In the genomic region with DNA sequence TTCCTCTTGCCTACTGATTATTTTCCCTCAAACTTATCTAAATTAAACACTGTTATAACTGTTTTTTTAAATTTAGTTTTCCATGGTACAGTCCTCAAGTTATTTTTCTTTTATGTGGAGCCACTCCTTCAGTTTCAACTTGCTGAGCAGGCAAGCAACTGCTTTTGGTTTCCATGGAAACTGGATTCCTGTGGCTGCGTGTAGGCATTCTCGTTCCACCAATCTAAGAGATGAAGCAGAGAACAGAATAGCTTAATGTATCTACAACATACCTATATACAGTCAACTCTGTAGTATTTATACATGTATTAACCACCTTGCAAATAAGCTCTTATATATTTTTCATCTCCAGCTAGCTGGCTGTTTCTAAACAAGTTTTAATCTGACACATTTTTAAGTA, we compare ENCODE assay signal across 9 cellular contexts. TPM values are rescaled to one million over a fixed set of nuclear protein-coding genes. Genes with fewer than 3 reads are reported as not detected.
DNase-seq lines count a peak whose midpoint lies in the region; ATAC-seq and TF ChIP-seq lines count a peak whose summit lies in the region.
"Had no signal": no experiment of that assay in that cellular context is flagged by ENCODE, and none has a peak within 500 bp of the region (broad histone marks: within the 10 kb centered on the region; RNA-seq: fewer than 3 reads in every experiment).

No MANE protein-coding gene starts in this region.

- TF ChIP-seq CTCF in SK-N-SH (IDR thresholded peaks at IDR 0.05), result no peak
- no peak for TF ChIP-seq CTCF in foreskin fibroblast (IDR thresholded peaks at IDR 0.05; ENCODE audit: low read depth, low read length)

- H3K4me1 Mint-ChIP-seq in activated CD4-positive, alpha-beta T cell treated with anti-CD3 and anti-CD28 coated beads for 36 hours, result peaks cover 18% of the 10 kb centered on the region

- no peak overlapping the region for H2AFZ ChIP-seq in SK-N-SH (ENCODE audit: low read depth)

- peak overlapping the region; percentile 66 for H3K27ac Mint-ChIP-seq in activated CD4-positive, alpha-beta T cell treated with anti-CD3 and anti-CD28 coated beads for 36 hours

- H3F3A ChIP-seq in SK-N-SH (replicated peaks; ENCODE audit: insufficient read depth), result peaks cover 47% of the 10 kb centered on the region

- no peaks in the 10 kb centered on the region for H4K20me1 ChIP-seq in SK-N-SH (ENCODE audit: insufficient read depth)

- POLR2A ChIA-PET in activated CD4-positive, alpha-beta T cell treated with anti-CD3 and anti-CD28 coated beads for 36 hours (lab: Charles Lee), result no interaction called here
- POLR2A ChIA-PET in SK-N-SH (lab: Yijun Ruan, JAX), result no interaction called here

- no peaks in the 10 kb centered on the region for H3K9me3 ChIP-seq in SK-N-SH

- H3K9me2 ChIP-seq in SK-N-SH, result no peaks in the 10 kb centered on the region

- H3K36me3 Mint-ChIP-seq in activated CD4-positive, alpha-beta T cell treated with anti-CD3 and anti-CD28 coated beads for 36 hours (ENCODE audit: low read depth), result peaks cover 21% of the 10 kb centered on the region

- peak overlapping the region; percentile 63 for H3K9ac ChIP-seq in SK-N-SH

- no peak overlapping the region for H3K4me3 Mint-ChIP-seq in activated CD4-positive, alpha-beta T cell treated with anti-CD3 and anti-CD28 coated beads for 36 hours

- peak; percentile 26 for DNase-seq in activated CD4-positive, alpha-beta T cell treated with anti-CD3 and anti-CD28 coated beads for 36 hours
- DNase-seq in activated CD4-positive, alpha-beta T cell treated with anti-CD3 and anti-CD28 coated beads for 1 hour, result no peak
- no peak for DNase-seq in SK-N-SH
- peak; percentile 80 to 91 for DNase-seq in foreskin fibroblast
- peak; percentile 54 for DNase-seq in superior temporal gyrus (ENCODE audit: extremely low spot score)
- DNase-seq in NCI-H82 (lab: John Stamatoyannopoulos, UW), result no peak
- DNase-seq: DND-41 had no signal

- H3K4me1 ChIP-seq in SK-N-SH (ENCODE audit: control insufficient read depth in 1 of 2, insufficient read depth in 2 of 2, low read depth in 1 of 2, low read length in 1 of 2), result peaks cover 0 to 33% of the 10 kb centered on the region in 2 experiments; a peak in 3 of 4 replicates

- H3K27ac ChIP-seq in SK-N-SH (ENCODE audit: low read depth in 2 of 2, low read length in 1 of 2), result peak overlapping the region; percentile 67 to 93; a peak in 3 of 4 replicates

- H3K79me2 ChIP-seq in SK-N-SH (ENCODE audit: insufficient read depth), result peaks cover 38% of the 10 kb centered on the region

- H3K4me2 ChIP-seq in SK-N-SH, result peak overlapping the region; percentile 40; the same call in 1 of the 2 replicates

- H3K9me3 Mint-ChIP-seq in activated CD4-positive, alpha-beta T cell treated with anti-CD3 and anti-CD28 coated beads for 36 hours (ENCODE audit: low read depth), result no peaks in the 10 kb centered on the region

- intact Hi-C loops in activated CD4-positive, alpha-beta T cell treated with anti-CD3 and anti-CD28 coated beads for 36 hours (cut with DNase I, micrococcal nuclease), result no loop called here

- H3K36me3 ChIP-seq in SK-N-SH (replicated peaks in 1 of 2; ENCODE audit: control insufficient read depth in 1 of 2, insufficient read depth in 2 of 2, low read length in 1 of 2), result peaks cover 0 to 11% of the 10 kb centered on the region in 2 experiments

- no peak for TF ChIP-seq EP300 in SK-N-SH (IDR thresholded peaks at IDR 0.05; ENCODE audit: borderline replicate concordance in 1 of 2, low read depth in 1 of 2, low read length in 1 of 2)

- no peaks in the 10 kb centered on the region for H3K27me3 Mint-ChIP-seq in activated CD4-positive, alpha-beta T cell treated with anti-CD3 and anti-CD28 coated beads for 36 hours

- H3K4me3 ChIP-seq in SK-N-SH (ENCODE audit: low read depth in 2 of 2, low read length in 1 of 2), result no peak overlapping the region
- peak overlapping the region in 1 of 2 donors; percentile 9 for H3K4me3 ChIP-seq in foreskin fibroblast (ENCODE audit: low read depth in 1 of 2, low read length in 2 of 2)

- TF ChIP-seq RAD21 in SK-N-SH (IDR thresholded peaks at IDR 0.05; ENCODE audit: low read length), result no peak

- CTCF ChIA-PET in activated CD4-positive, alpha-beta T cell treated with anti-CD3 and anti-CD28 coated beads for 36 hours (lab: Charles Lee), result interaction anchor here (0.8 kb wide), 1 partner anchor 24 kb away, joined by 3 read pairs; no protein-coding TSS in a partner anchor
- CTCF ChIA-PET in SK-N-SH (lab: Yijun Ruan, JAX), result interaction anchor here (1.2 kb wide), 1 partner anchor 9 kb away, joined by 3 read pairs; no protein-coding TSS in a partner anchor

- peak; percentile 49 for ATAC-seq in activated CD4-positive, alpha-beta T cell treated with anti-CD3 and anti-CD28 coated beads for 36 hours
- no peak for ATAC-seq in HG02610 (IDR thresholded peaks at IDR 0.05; ENCODE audit: unreplicated experiment)
- ATAC-seq in GM18502 (IDR thresholded peaks at IDR 0.05; ENCODE audit: poor library complexity, unreplicated experiment), result no peak

- no peaks in the 10 kb centered on the region for H3K27me3 ChIP-seq in SK-N-SH (ENCODE audit: insufficient read depth)

- WGBS in SK-N-SH (ENCODE audit: low lambda C conversion rate), result 10% methylated on average over 2 of the region's 2 CpGs

TF ChIP-seq in SK-N-SH, 30 proteins besides CTCF, POLR2A, EP300 and RAD21:
- 0 out of 2 replicates have a peak, but pooled peaks have one; percentile 7 for TF ChIP-seq TCF12 (IDR thresholded peaks at IDR 0.05)
- 0 out of 2 replicates have a peak, but pooled peaks have one; percentile 3 for TF ChIP-seq JUND (IDR thresholded peaks at IDR 0.05)
- no peak for TF ChIP-seq GATA2 (CRISPR knock-in tag; IDR thresholded peaks at IDR 0.05)

RNA-seq across cellular contexts. Expression of gene ANXA2, which starts 25.8 kb away (rescaled TPM):
- 10 to 100 TPM; 65.9 to 80.2 TPM for total RNA-seq in activated CD4-positive, alpha-beta T cell treated with anti-CD3 and anti-CD28 coated beads for 36 hours
- 4,669 and 5,711 TPM in 2 replicates for polyA plus RNA-seq in SK-N-SH (2012; rRNA removed)
- 5,477 and 5,705 TPM in 2 replicates for polyA plus RNA-seq in SK-N-SH (2012; cell fraction: cytosol; rRNA removed)
- polyA plus RNA-seq in SK-N-SH (2012; cell fraction: nucleus; rRNA removed), result 2,958 and 4,347 TPM in 2 replicates

RNA-seq across cellular contexts. Expression of gene ICE2, which starts 55.4 kb away (rescaled TPM):
- total RNA-seq in activated CD4-positive, alpha-beta T cell treated with anti-CD3 and anti-CD28 coated beads for 36 hours, result 10 to 100 TPM; 72.8 to 81.6 TPM
- 18.0 and 19.0 TPM in 2 replicates for polyA plus RNA-seq in SK-N-SH (2012; rRNA removed)
- polyA plus RNA-seq in SK-N-SH (2012; cell fraction: cytosol; rRNA removed), result 18.4 and 20.3 TPM in 2 replicates
- polyA plus RNA-seq in SK-N-SH (2012; cell fraction: nucleus; rRNA removed), result 13.9 and 36.6 TPM in 2 replicates

Comparison
In these comparisons a context has a peak if more than half of its experiments do, and no peak if none do; other contexts are left out.
1. DNase-seq: peak in activated CD4-positive, alpha-beta T cell treated with anti-CD3 and anti-CD28 coated beads for 36 hours (single experiment), foreskin fibroblast (2 of 2) and superior temporal gyrus (single experiment); none in activated CD4-positive, alpha-beta T cell treated with anti-CD3 and anti-CD28 coated beads for 1 hour (single experiment), SK-N-SH (single experiment) and NCI-H82 (single experiment).